ENCODE assay signal across 9 cellular contexts in the genomic region with DNA sequence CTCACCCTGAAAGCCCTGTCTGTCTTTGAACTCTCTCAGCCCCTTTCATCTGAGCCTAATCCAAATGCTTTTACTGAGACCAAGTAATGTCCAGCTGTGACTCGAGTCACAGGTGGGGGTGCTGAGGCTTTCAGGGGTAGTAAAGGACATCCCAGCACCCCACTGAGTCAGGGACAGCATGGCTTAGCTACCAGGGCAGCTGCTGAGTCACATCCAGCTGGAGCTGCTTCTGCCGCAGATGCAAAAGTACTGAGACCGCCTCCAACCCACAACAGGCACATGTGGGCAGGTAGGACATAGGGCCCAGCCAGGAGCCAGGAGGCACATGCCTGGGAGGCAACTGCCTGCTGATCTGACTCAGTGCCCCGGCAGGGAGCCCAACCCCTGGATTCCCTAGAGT. TPM values are rescaled to one million over a fixed set of nuclear protein-coding genes. Genes with fewer than 3 reads are reported as not detected.
DNase-seq lines count a peak whose midpoint lies in the region; ATAC-seq and TF ChIP-seq lines count a peak whose summit lies in the region.
"Had no signal": no experiment of that assay in that cellular context is flagged by ENCODE, and none has a peak within 500 bp of the region (broad histone marks: within the 10 kb centered on the region; RNA-seq: fewer than 3 reads in every experiment).

No MANE protein-coding gene starts in this region.

- BruUV-seq in Caco-2 (replicated peaks; lab: Mats Ljungman, UMichigan) = no TSS peak

- no peaks in the 10 kb centered on the region for H3K36me3 ChIP-seq in mucosa of stomach (ENCODE audit: control insufficient read depth, insufficient read depth, low read length)
- H3K36me3 ChIP-seq in Caco-2 (ENCODE audit: control insufficient read depth, insufficient read depth, low read length) = no peaks in the 10 kb centered on the region

- DNase-seq in LHCN-M2 (ENCODE audit: low read depth) (peak; percentile 75), Caco-2 (no peak), DMS79 (lab: John Stamatoyannopoulos, UW) (no peak), NCI-H446 (lab: John Stamatoyannopoulos, UW) (no peak)
- no peak for DNase-seq in activated naive CD8-positive, alpha-beta T cell treated with anti-CD3 and anti-CD28 coated beads, Interleukin-2, amount 10 ng/mL, durations not matched to agents 7 days and 5 days

- H3K36me3 Mint-ChIP-seq in activated naive CD8-positive, alpha-beta T cell treated with anti-CD3 and anti-CD28 coated beads, Interleukin-2, amount 10 ng/mL, durations not matched to agents 7 days and 5 days = no peaks in the 10 kb centered on the region
- H3K36me3 Mint-ChIP-seq in Caco-2 (ENCODE audit: insufficient read depth, unreplicated experiment) = no peaks in the 10 kb centered on the region

- ATAC-seq in GM21423 (IDR thresholded peaks at IDR 0.05; ENCODE audit: unreplicated experiment) = peak; percentile 63
- peak; percentile 77 for ATAC-seq in activated naive CD8-positive, alpha-beta T cell treated with anti-CD3 and anti-CD28 coated beads, Interleukin-2, amount 10 ng/mL, durations not matched to agents 7 days and 5 days (ENCODE audit: low read depth)
- no peak for ATAC-seq in HG02642 (IDR thresholded peaks at IDR 0.05; ENCODE audit: poor library complexity, unreplicated experiment)

- H3K4me1 Mint-ChIP-seq in activated naive CD8-positive, alpha-beta T cell treated with anti-CD3 and anti-CD28 coated beads, Interleukin-2, amount 10 ng/mL, durations not matched to agents 7 days and 5 days = peaks cover 30% of the 10 kb centered on the region
- H3K4me1 Mint-ChIP-seq in Caco-2 (ENCODE audit: low read depth, unreplicated experiment) = no peaks in the 10 kb centered on the region

- peaks cover 35% of the 10 kb centered on the region for H3K4me1 ChIP-seq in mucosa of stomach (ENCODE audit: control insufficient read depth, insufficient read depth, low read length)
- H3K4me1 ChIP-seq in Caco-2 = no peaks in the 10 kb centered on the region

- no peak overlapping the region for H3K27ac Mint-ChIP-seq in activated naive CD8-positive, alpha-beta T cell treated with anti-CD3 and anti-CD28 coated beads, Interleukin-2, amount 10 ng/mL, durations not matched to agents 7 days and 5 days
- no peak overlapping the region for H3K27ac Mint-ChIP-seq in Caco-2 (ENCODE audit: unreplicated experiment)

- peaks cover 26% of the 10 kb centered on the region for H3K27me3 Mint-ChIP-seq in activated naive CD8-positive, alpha-beta T cell treated with anti-CD3 and anti-CD28 coated beads, Interleukin-2, amount 10 ng/mL, durations not matched to agents 7 days and 5 days
- H3K27me3 Mint-ChIP-seq in Caco-2 (ENCODE audit: insufficient read depth, unreplicated experiment) = no peaks in the 10 kb centered on the region

- H3K4me3 ChIP-seq in mucosa of stomach (ENCODE audit: low read length) (no peak overlapping the region), Caco-2 (ENCODE audit: low read depth, low read length) (no peak overlapping the region)

- no peaks in the 10 kb centered on the region for H3K27me3 ChIP-seq in mucosa of stomach (ENCODE audit: control insufficient read depth, insufficient read depth, low read length)
- no peaks in the 10 kb centered on the region for H3K27me3 ChIP-seq in Caco-2 (replicated peaks; ENCODE audit: control insufficient read depth, insufficient read depth, low read length)

- H3K9me3 ChIP-seq in mucosa of stomach (ENCODE audit: control insufficient read depth, low read length) = no peaks in the 10 kb centered on the region
- no peaks in the 10 kb centered on the region for H3K9me3 ChIP-seq in Caco-2

- peak overlapping the region; percentile 50 for H3K9ac ChIP-seq in mucosa of stomach (ENCODE audit: low read length)

- no peaks in the 10 kb centered on the region for H3K9me3 Mint-ChIP-seq in activated naive CD8-positive, alpha-beta T cell treated with anti-CD3 and anti-CD28 coated beads, Interleukin-2, amount 10 ng/mL, durations not matched to agents 7 days and 5 days
- no peaks in the 10 kb centered on the region for H3K9me3 Mint-ChIP-seq in Caco-2 (ENCODE audit: unreplicated experiment)

- intact Hi-C loops in Caco-2 (cut with micrococcal nuclease; ENCODE audit: unreplicated experiment) = no loop called here

- CTCF ChIA-PET in Caco-2 (lab: Charles Lee) = interaction anchor here (0.9 kb wide), 1 partner anchor 70 kb away, joined by 3 read pairs; no protein-coding TSS in a partner anchor

- no peak for TF ChIP-seq CTCF in Caco-2 (IDR thresholded peaks at IDR 0.05; ENCODE audit: insufficient read depth in 1 of 2, low read depth in 1 of 2, low read length in 1 of 2, severe bottlenecking in 1 of 2, unreplicated experiment in 1 of 2)

- H3K4me3 Mint-ChIP-seq in activated naive CD8-positive, alpha-beta T cell treated with anti-CD3 and anti-CD28 coated beads, Interleukin-2, amount 10 ng/mL, durations not matched to agents 7 days and 5 days = no peak overlapping the region
- no peak overlapping the region for H3K4me3 Mint-ChIP-seq in Caco-2 (ENCODE audit: unreplicated experiment)

- POLR2A ChIA-PET in activated naive CD8-positive, alpha-beta T cell treated with anti-CD3 and anti-CD28 coated beads, Interleukin-2, amount 10 ng/mL, durations not matched to agents 7 days and 5 days (lab: Charles Lee) = interaction anchor here (0.7 kb wide), 1 partner anchor 68 kb away, joined by 3 read pairs; no protein-coding TSS in a partner anchor
- POLR2A ChIA-PET in Caco-2 (lab: Charles Lee) = no interaction called here

RNA-seq across cellular contexts. Expression of gene VSIG8, which starts 6.7 kb away (rescaled TPM):
- total RNA-seq in LHCN-M2 (2014; rRNA removed) (not detected in 2 replicates), Caco-2 (2022) (not detected in 2 replicates)
- not detected for polyA plus RNA-seq in LHCN-M2 (2012)
- not detected for total RNA-seq in activated naive CD8-positive, alpha-beta T cell treated with anti-CD3 and anti-CD28 coated beads, Interleukin-2, amount 10 ng/mL, durations not matched to agents 7 days and 5 days

RNA-seq across cellular contexts. Expression of gene CFAP45, which starts 30.8 kb away (rescaled TPM):
- total RNA-seq in LHCN-M2 (2014; rRNA removed) (0.34 and 1.2 TPM in 2 replicates), Caco-2 (2022) (1.1 and 1.5 TPM in 2 replicates)
- polyA plus RNA-seq in LHCN-M2 (2012) = 0.29 TPM
- total RNA-seq in activated naive CD8-positive, alpha-beta T cell treated with anti-CD3 and anti-CD28 coated beads, Interleukin-2, amount 10 ng/mL, durations not matched to agents 7 days and 5 days = 1 to 10 TPM; 1.3 to 1.6 TPM

RNA-seq across cellular contexts. Expression of gene SLAMF8, which starts 42.5 kb away (rescaled TPM):
- total RNA-seq in LHCN-M2 (2014; rRNA removed) (not detected in 2 replicates), Caco-2 (2022) (not detected in 2 replicates)
- polyA plus RNA-seq in LHCN-M2 (2012) = 0.15 TPM
- 1 to 10 TPM; 1.1 to 1.8 TPM for total RNA-seq in activated naive CD8-positive, alpha-beta T cell treated with anti-CD3 and anti-CD28 coated beads, Interleukin-2, amount 10 ng/mL, durations not matched to agents 7 days and 5 days
- total RNA-seq: NCI-H460 had no signal

RNA-seq across cellular contexts. Expression of gene TAGLN2, which starts 56.1 kb away (rescaled TPM):
- total RNA-seq in LHCN-M2 (2014; rRNA removed) = 294 and 366 TPM in 2 replicates
- polyA plus RNA-seq in LHCN-M2 (2012) = 732 TPM
- 100 to 1,000 TPM; 384 to 388 TPM for total RNA-seq in activated naive CD8-positive, alpha-beta T cell treated with anti-CD3 and anti-CD28 coated beads, Interleukin-2, amount 10 ng/mL, durations not matched to agents 7 days and 5 days
- 518 and 531 TPM in 2 replicates for total RNA-seq in Caco-2 (2022)
